19 cellular contexts compared by ENCODE assay signal in the genomic region with DNA sequence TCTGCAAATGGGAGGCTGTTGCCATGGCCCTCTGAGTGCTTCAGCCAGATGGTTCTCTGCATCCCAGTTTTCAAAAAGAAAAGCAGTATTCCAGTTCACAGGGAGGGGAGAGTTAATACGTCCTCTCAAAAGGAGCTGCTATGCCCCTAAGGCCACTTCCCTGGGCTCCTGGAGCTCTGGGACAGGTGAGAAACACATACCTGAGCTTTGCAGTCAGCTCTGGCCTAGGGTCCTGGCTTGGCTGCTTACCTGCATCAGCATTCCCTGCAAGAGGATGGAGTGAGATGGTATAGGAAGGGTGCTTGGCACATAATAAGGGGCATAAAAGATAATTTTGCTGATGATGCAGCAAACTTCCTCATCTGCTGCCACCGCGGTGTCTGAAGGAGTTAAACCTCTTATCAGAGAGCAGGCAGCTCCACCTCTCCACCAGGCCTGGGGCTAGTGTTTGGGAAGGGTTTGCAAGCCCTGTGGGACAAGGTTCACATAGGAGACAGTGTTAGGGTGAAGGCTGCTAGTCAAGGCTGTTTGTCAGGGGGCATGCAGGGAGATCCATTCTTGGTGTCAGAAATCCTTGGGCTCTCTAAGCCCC.
DNase-seq lines count a peak whose midpoint lies in the region; ATAC-seq and TF ChIP-seq lines count a peak whose summit lies in the region.
"Had no signal": no experiment of that assay in that cellular context is flagged by ENCODE, and none has a peak within 500 bp of the region (broad histone marks: within the 10 kb centered on the region; RNA-seq: fewer than 3 reads in every experiment).

No MANE protein-coding gene starts in this region.

- TF ChIP-seq CTCF in Caco-2 (IDR thresholded peaks at IDR 0.05; ENCODE audit: insufficient read depth in 1 of 2, low read depth in 1 of 2, low read length in 1 of 2, severe bottlenecking in 1 of 2, unreplicated experiment in 1 of 2) (no peak), RWPE2 (IDR thresholded peaks at IDR 0.05; ENCODE audit: poor library complexity, severe bottlenecking) (no peak), hepatocyte (IDR thresholded peaks at IDR 0.05; ENCODE audit: poor library complexity) (no peak), sigmoid colon (IDR thresholded peaks at IDR 0.05) (no peak), CD14-positive monocyte (IDR thresholded peaks at IDR 0.05) (no peak), RWPE1 (conservative IDR thresholded peaks at IDR 0.05; ENCODE audit: low read depth) (no peak)

- H2AFZ ChIP-seq in hepatocyte, result peak overlapping the region; percentile 59

- H3K79me2 ChIP-seq in hepatocyte, result no peaks in the 10 kb centered on the region

- TF ChIP-seq EP300 in sigmoid colon (IDR thresholded peaks at IDR 0.05), result no peak

- POLR2A ChIA-PET in Caco-2 (lab: Charles Lee), result no interaction called here
- POLR2A ChIA-PET in RWPE1 (lab: Yijun Ruan, JAX; ENCODE audit: low non-redundant PET), result no interaction called here

- TF ChIP-seq POLR2A in sigmoid colon (IDR thresholded peaks at IDR 0.05), result no peak

- CTCF ChIA-PET in Caco-2 (lab: Charles Lee), result interaction anchor here (1.3 kb wide), 1 partner anchor 13 kb away, joined by 3 read pairs; no protein-coding TSS in a partner anchor
- CTCF ChIA-PET in RWPE1 (lab: Yijun Ruan, JAX), result interaction anchor here (0.7 kb wide), 1 partner anchor 150 kb away, joined by 3 read pairs; no protein-coding TSS in a partner anchor

- H3K4me2 ChIP-seq in hepatocyte, result peak overlapping the region; percentile 55

- no TSS peak for BruUV-seq in Caco-2 (replicated peaks; lab: Mats Ljungman, UMichigan)

- H3K36me3 Mint-ChIP-seq in Caco-2 (ENCODE audit: insufficient read depth, unreplicated experiment) (no peaks in the 10 kb centered on the region), CD14-positive monocyte (no peaks in the 10 kb centered on the region)
- H3K36me3 Mint-ChIP-seq: activated naive CD8-positive, alpha-beta T cell treated with anti-CD3 and anti-CD28 coated beads, Interleukin-2, amount 10 ng/mL, durations not matched to agents 7 days and 5 days; natural killer cell treated with Interleukin-12 subunit alpha and Interleukin-12 subunit beta and Interleukin-15 and Interleukin-18, amount 100 ng/mL, for 72 hours; T-cell had no signal

- ATAC-seq in RWPE2 (ENCODE audit: low read depth) (peak; percentile 13; the same call in 1 of the 3 replicates), HG03571 (IDR thresholded peaks at IDR 0.05; ENCODE audit: unreplicated experiment) (no peak), GM21381 (IDR thresholded peaks at IDR 0.05; ENCODE audit: unreplicated experiment) (no peak)
- ATAC-seq: natural killer cell treated with Interleukin-12 subunit alpha and Interleukin-12 subunit beta and Interleukin-15 and Interleukin-18, amount 100 ng/mL, for 72 hours; Panc1; T-cell had no signal

- H3K4me1 Mint-ChIP-seq in Caco-2 (ENCODE audit: low read depth, unreplicated experiment) (peaks cover 36% of the 10 kb centered on the region), CD14-positive monocyte (peaks cover 40% of the 10 kb centered on the region)
- H3K4me1 Mint-ChIP-seq: activated naive CD8-positive, alpha-beta T cell treated with anti-CD3 and anti-CD28 coated beads, Interleukin-2, amount 10 ng/mL, durations not matched to agents 7 days and 5 days; T-cell had no signal

- no peaks in the 10 kb centered on the region for H3K9me3 ChIP-seq in Caco-2
- no peaks in the 10 kb centered on the region for H3K9me3 ChIP-seq in RWPE2 (ENCODE audit: severe bottlenecking)
- H3K9me3 ChIP-seq in hepatocyte (ENCODE audit: low read depth), result no peaks in the 10 kb centered on the region
- no peaks in the 10 kb centered on the region for H3K9me3 ChIP-seq in sigmoid colon

- H3K4me3 Mint-ChIP-seq in Caco-2 (ENCODE audit: unreplicated experiment), result peak overlapping the region; percentile 61
- no peak overlapping the region for H3K4me3 Mint-ChIP-seq in CD14-positive monocyte
- H3K4me3 Mint-ChIP-seq: activated naive CD8-positive, alpha-beta T cell treated with anti-CD3 and anti-CD28 coated beads, Interleukin-2, amount 10 ng/mL, durations not matched to agents 7 days and 5 days; natural killer cell treated with Interleukin-12 subunit alpha and Interleukin-12 subunit beta and Interleukin-15 and Interleukin-18, amount 100 ng/mL, for 72 hours; T-cell had no signal

- H3K36me3 ChIP-seq in Caco-2 (ENCODE audit: control insufficient read depth, insufficient read depth, low read length) (no peaks in the 10 kb centered on the region), RWPE2 (ENCODE audit: low read depth) (no peaks in the 10 kb centered on the region), hepatocyte (replicated peaks; ENCODE audit: insufficient read depth, low read depth) (no peaks in the 10 kb centered on the region), sigmoid colon (no peaks in the 10 kb centered on the region)

- no peaks in the 10 kb centered on the region for H4K20me1 ChIP-seq in hepatocyte (ENCODE audit: insufficient read depth, poor library complexity, severe bottlenecking)

- H3K27me3 Mint-ChIP-seq in Caco-2 (ENCODE audit: insufficient read depth, unreplicated experiment) (no peaks in the 10 kb centered on the region), CD14-positive monocyte (ENCODE audit: low read depth in 3 of 3) (peaks cover 0 to 2% (median 2%) of the 10 kb centered on the region in 3 donors)
- H3K27me3 Mint-ChIP-seq: activated naive CD8-positive, alpha-beta T cell treated with anti-CD3 and anti-CD28 coated beads, Interleukin-2, amount 10 ng/mL, durations not matched to agents 7 days and 5 days had no signal

- DNase-seq in Caco-2, result peak; percentile 76 to 82
- DNase-seq in RWPE2 (ENCODE audit: low spot score), result no peak
- DNase-seq in hepatocyte (ENCODE audit: low spot score), result no peak
- no peak for DNase-seq in sigmoid colon
- DNase-seq in CD14-positive monocyte (ENCODE audit: low spot score), result no peak
- no peak for DNase-seq in RWPE1 (ENCODE audit: low spot score)
- DNase-seq: activated CD4-positive, alpha-beta T cell treated with anti-CD3 and anti-CD28 coated beads for 1 hour; activated naive CD8-positive, alpha-beta T cell treated with anti-CD3 and anti-CD28 coated beads, Interleukin-2, amount 10 ng/mL, durations not matched to agents 7 days and 5 days; activated T-cell treated with anti-CD3 and anti-CD28 coated beads for 4 hours; cerebellar nuclear complex; glutamatergic neuron; IMR-90; kidney glomerular epithelial cell; stimulated activated naive CD4-positive, alpha-beta T cell; T-cell had no signal

- H3K27ac Mint-ChIP-seq in Caco-2 (ENCODE audit: unreplicated experiment) (peak overlapping the region; percentile 90), CD14-positive monocyte (no peak overlapping the region)
- H3K27ac Mint-ChIP-seq: activated naive CD8-positive, alpha-beta T cell treated with anti-CD3 and anti-CD28 coated beads, Interleukin-2, amount 10 ng/mL, durations not matched to agents 7 days and 5 days; natural killer cell treated with Interleukin-12 subunit alpha and Interleukin-12 subunit beta and Interleukin-15 and Interleukin-18, amount 100 ng/mL, for 72 hours; T-cell had no signal

- H3K4me3 ChIP-seq in Caco-2 (ENCODE audit: low read depth, low read length) (no peak overlapping the region), RWPE2 (ENCODE audit: severe bottlenecking) (no peak overlapping the region), hepatocyte (no peak overlapping the region), sigmoid colon (no peak overlapping the region)

- intact Hi-C loops in Caco-2 (cut with micrococcal nuclease; ENCODE audit: unreplicated experiment) (loop anchor here (1.0 to 2.0 kb wide), 2 partner anchors 8 to 22 kb away; no protein-coding TSS in a partner anchor), sigmoid colon (cut with DNase I) (no loop called here), CD14-positive monocyte (cut with micrococcal nuclease) (loop anchor here in 1 of 2 donors (10.0 kb wide), 1 partner anchor 60 kb away; a partner anchor contains a TSS)

- no peaks in the 10 kb centered on the region for H3K9me2 ChIP-seq in hepatocyte (replicated peaks; ENCODE audit: insufficient read depth)

- H3K4me1 ChIP-seq in Caco-2 (peaks cover 57% of the 10 kb centered on the region), RWPE2 (ENCODE audit: insufficient read depth, poor library complexity, severe bottlenecking) (no peaks in the 10 kb centered on the region), hepatocyte (ENCODE audit: insufficient read depth) (peaks cover 18% of the 10 kb centered on the region), sigmoid colon (peaks cover 0 to 22% (median 17%) of the 10 kb centered on the region in 4 donors)

- H3K27me3 ChIP-seq in Caco-2 (replicated peaks; ENCODE audit: control insufficient read depth, insufficient read depth, low read length) (no peaks in the 10 kb centered on the region), RWPE2 (ENCODE audit: insufficient read depth, poor library complexity, severe bottlenecking) (no peaks in the 10 kb centered on the region), hepatocyte (no peaks in the 10 kb centered on the region), sigmoid colon (no peaks in the 10 kb centered on the region)

- no peak overlapping the region for H3K27ac ChIP-seq in RWPE2 (ENCODE audit: poor library complexity, severe bottlenecking)
- H3K27ac ChIP-seq in hepatocyte, result peak overlapping the region; percentile 77
- H3K27ac ChIP-seq in sigmoid colon, result peak overlapping the region; percentile 53 to 68 (median 58)
- no peak overlapping the region for H3K27ac ChIP-seq in RWPE1

- 43% methylated on average over 3 of the region's 3 CpGs for WGBS in hepatocyte (ENCODE audit: low lambda C conversion rate, missing lambda C conversion rate)
- WGBS in sigmoid colon, 2 donors, result 11 to 38% methylated on average over 3 of the region's 3 CpGs

- peaks cover 11% of the 10 kb centered on the region for H3K9me3 Mint-ChIP-seq in Caco-2 (ENCODE audit: unreplicated experiment)
- peaks cover 0 to 2% (median 0%) of the 10 kb centered on the region in 7 donors for H3K9me3 Mint-ChIP-seq in CD14-positive monocyte
- H3K9me3 Mint-ChIP-seq: activated naive CD8-positive, alpha-beta T cell treated with anti-CD3 and anti-CD28 coated beads, Interleukin-2, amount 10 ng/mL, durations not matched to agents 7 days and 5 days; natural killer cell treated with Interleukin-12 subunit alpha and Interleukin-12 subunit beta and Interleukin-15 and Interleukin-18, amount 100 ng/mL, for 72 hours; T-cell had no signal

Comparison
In these comparisons a context has a peak if more than half of its experiments do, and no peak if none do; other contexts are left out.
1. DNase-seq: peak in Caco-2 (2 of 2); none in RWPE2 (single experiment), hepatocyte (single experiment), sigmoid colon (single experiment), CD14-positive monocyte (single experiment) and RWPE1 (single experiment).
2. H3K27ac ChIP-seq: peak in hepatocyte (single experiment) and sigmoid colon (4 of 4); none in RWPE2 (single experiment) and RWPE1 (single experiment).